37 cellular contexts compared by ENCODE assay signal in the genomic region with DNA sequence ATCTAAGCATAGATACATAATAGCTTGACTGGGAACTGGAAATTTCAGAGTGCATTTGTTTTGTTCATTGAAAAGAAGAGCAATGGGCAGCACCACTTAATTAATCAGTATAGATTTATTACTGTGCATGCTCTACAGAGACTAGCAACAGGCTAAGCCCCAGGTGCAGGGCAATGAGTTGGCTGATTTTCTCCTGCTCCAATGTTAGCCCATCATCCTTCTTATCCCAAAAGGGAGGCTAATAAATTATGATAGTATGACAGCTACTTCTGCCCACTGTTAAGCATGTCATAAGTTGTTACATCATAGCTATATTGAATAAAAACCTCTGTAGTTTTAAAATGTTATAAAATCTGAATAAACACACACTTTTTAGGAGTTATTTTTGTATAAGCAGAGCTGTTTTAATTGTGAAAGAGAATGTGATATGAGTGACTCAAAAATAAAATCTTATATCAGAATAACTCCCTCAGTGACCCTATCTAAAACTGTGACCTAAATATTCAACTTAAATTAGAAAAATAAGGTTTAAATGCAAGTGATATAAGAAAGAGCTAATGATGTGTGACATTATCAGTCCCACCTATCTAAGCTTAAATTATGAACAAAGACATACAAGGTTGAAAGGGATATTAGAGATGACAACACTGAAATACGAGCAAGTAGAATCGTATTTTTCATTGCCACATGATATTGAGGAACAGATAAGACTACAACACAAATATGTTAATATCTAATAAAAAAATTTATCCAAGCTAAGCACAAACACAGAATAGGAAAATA.
"Had no signal": no experiment of that assay in that cellular context is flagged by ENCODE, and none has a peak within 500 bp of the region (broad histone marks: within the 10 kb centered on the region; RNA-seq: fewer than 3 reads in every experiment).

No MANE protein-coding gene starts in this region.

- H3K4me3 ChIP-seq: MG63, SJCRH30 had no signal

- H3K4me1 Mint-ChIP-seq: activated B cell treated with CpG ODN at 0.5 μM for 24 hours; activated naive CD8-positive, alpha-beta T cell treated with anti-CD3 and anti-CD28 coated beads, Interleukin-2, amount 50 U/mL, for 24 hours had no signal

- H3K27me3 ChIP-seq: brain microvascular endothelial cell, MG63, SJCRH30 had no signal

- H3K36me3 ChIP-seq: brain microvascular endothelial cell, MG63, SJCRH30 had no signal

- H3K9me3 ChIP-seq: SJCRH30 had no signal

- H3K4me1 ChIP-seq: SJCRH30 had no signal

- H3K27ac Mint-ChIP-seq: activated B cell treated with CpG ODN at 0.5 μM for 24 hours; activated CD4-positive, alpha-beta memory T cell treated with anti-CD3 and anti-CD28 coated beads for 36 hours; activated naive CD4-positive, alpha-beta T cell treated with anti-CD3 and anti-CD28 coated beads for 36 hours; activated naive CD8-positive, alpha-beta T cell; activated naive CD8-positive, alpha-beta T cell treated with anti-CD3 and anti-CD28 coated beads, Interleukin-2, amount 50 U/mL, for 24 hours; activated T-helper 1 cell treated with anti-CD3 and anti-CD28 coated beads, Interleukin-12 subunit alpha, Interleukin-12 subunit beta, Interleukin-2, Interleukin-4 antibody, amounts not matched to agents 30 ng/mL and 10 ng/mL and 1 ng/mL, durations not matched to agents 14 hours and 24 hours and 36 hours had no signal

- H3K9me3 Mint-ChIP-seq: activated T-helper 1 cell treated with anti-CD3 and anti-CD28 coated beads, Interleukin-12 subunit alpha, Interleukin-12 subunit beta, Interleukin-2, Interleukin-4 antibody, amounts not matched to agents 30 ng/mL and 10 ng/mL and 1 ng/mL, durations not matched to agents 14 hours and 24 hours and 36 hours had no signal

- H3K36me3 Mint-ChIP-seq: activated CD4-positive, alpha-beta memory T cell treated with anti-CD3 and anti-CD28 coated beads for 36 hours; activated naive CD8-positive, alpha-beta T cell had no signal

- ATAC-seq: activated naive CD8-positive, alpha-beta T cell treated with anti-CD3 and anti-CD28 coated beads, Interleukin-2, amount 50 U/mL, for 24 hours; activated T-cell treated with anti-CD3 and anti-CD28 coated beads, Interleukin-2, amount 50 U/mL, for 4 hours; Panc1 had no signal

- H3K27ac ChIP-seq: brain microvascular endothelial cell, SJCRH30, VCaP had no signal

- H3K4me3 Mint-ChIP-seq: activated B cell treated with CpG ODN at 0.5 μM for 24 hours; activated CD4-positive, alpha-beta memory T cell treated with anti-CD3 and anti-CD28 coated beads for 36 hours; activated naive CD4-positive, alpha-beta T cell treated with anti-CD3 and anti-CD28 coated beads for 36 hours; activated naive CD8-positive, alpha-beta T cell; activated naive CD8-positive, alpha-beta T cell treated with anti-CD3 and anti-CD28 coated beads, Interleukin-2, amount 50 U/mL, for 24 hours; activated T-cell treated with anti-CD3 and anti-CD28 coated beads, Interleukin-2, amount 50 U/mL, for 4 hours; activated T-helper 1 cell treated with anti-CD3 and anti-CD28 coated beads, Interleukin-12 subunit alpha, Interleukin-12 subunit beta, Interleukin-2, Interleukin-4 antibody, amounts not matched to agents 30 ng/mL and 10 ng/mL and 1 ng/mL, durations not matched to agents 14 hours and 24 hours and 36 hours had no signal

- H3K27me3 Mint-ChIP-seq: activated B cell treated with CpG ODN at 0.5 μM for 24 hours; activated CD4-positive, alpha-beta memory T cell treated with anti-CD3 and anti-CD28 coated beads for 36 hours; activated naive CD8-positive, alpha-beta T cell; activated naive CD8-positive, alpha-beta T cell treated with anti-CD3 and anti-CD28 coated beads, Interleukin-2, amount 50 U/mL, for 24 hours had no signal

- DNase-seq: activated B cell treated with CpG ODN at 0.5 μM for 24 hours; activated CD4-positive, alpha-beta memory T cell treated with anti-CD3 and anti-CD28 coated beads for 36 hours; activated CD4-positive, alpha-beta T cell treated with anti-CD3 and anti-CD28 coated beads for 4 hours; activated CD4-positive, alpha-beta T cell treated with anti-CD3 and anti-CD28 coated beads, Interleukin-2, amount 50 U/mL, for 1 hour; activated CD4-positive, CD25-positive, alpha-beta regulatory T cell treated with anti-CD3 and anti-CD28 coated beads, Interleukin-2, amount 50 U/mL, for 72 hours; activated CD8-positive, alpha-beta memory T cell treated with anti-CD3 and anti-CD28 coated beads, Interleukin-2, amount 50 U/mL, for 4 hours; activated gamma-delta T cell treated with Interleukin-2 at 50 U/mL for 16 hours; activated naive CD4-positive, alpha-beta T cell treated with anti-CD3 and anti-CD28 coated beads for 36 hours; activated naive CD8-positive, alpha-beta T cell treated with anti-CD3 and anti-CD28 coated beads, Interleukin-2, amount 50 U/mL, for 24 hours; activated T-cell treated with anti-CD3 and anti-CD28 coated beads for 4 hours; activated T-cell treated with anti-CD3 and anti-CD28 coated beads, Interleukin-2, amount 50 U/mL, for 4 hours; amniotic stem cell; aorta; brain microvascular endothelial cell; central memory CD4-positive, alpha-beta T cell; Kasumi-1; KBM-7; MG63; NCI-H1105; NCI-H1436 treated with DMSO at 0.1 percent for 48 hours; NCI-H1694 treated with DMSO at 0.1 percent for 48 hours; NCI-H2029; NCI-H2107; NCI-H2171; NCI-H510A; NCI-H526; NCI-H774; SHP77; SJCRH30; SW 1271; T-helper 1 cell; T-helper 2 cell; T-helper 9 cell had no signal
